ENCODE assay signal across 35 cellular contexts in genomic region chr1:200272669-200273068, GRCh38.
"Had no signal": no experiment of that assay in that cellular context is flagged by ENCODE, and none has a peak within 500 bp of the region (broad histone marks: within the 10 kb centered on the region; RNA-seq: fewer than 3 reads in every experiment).

No MANE protein-coding gene starts in this region.

- DNase-seq: Karpas-422, Kasumi-1, MG63, MM.1S, MV-4-11, NCI-H1048, NCI-H1092, NCI-H1092 treated with DMSO at 0.1 percent for 48 hours, NCI-H1105, NCI-H1105 treated with DMSO at 0.1 percent for 48 hours, NCI-H1417, NCI-H1417 treated with DMSO at 0.1 percent for 48 hours, NCI-H1436, NCI-H1436 treated with DMSO at 0.1 percent for 48 hours, NCI-H146, NCI-H1694, NCI-H1694 treated with DMSO at 0.1 percent for 48 hours, NCI-H187, NCI-H187 treated with DMSO at 0.1 percent for 48 hours, NCI-H1930, NCI-H2029, NCI-H2029 treated with DMSO at 0.1 percent for 48 hours, NCI-H2081, NCI-H2081 treated with DMSO at 0.1 percent for 48 hours, NCI-H2107, NCI-H2171, NCI-H2171 treated with DMSO at 0.1 percent for 48 hours, NCI-H2227 treated with DMSO at 0.1 percent for 48 hours, NCI-H226, NCI-H345, NCI-H446, NCI-H446 treated with DMSO at 0.1 percent for 48 hours, NCI-H510A, NCI-H510A treated with DMSO at 0.1 percent for 48 hours, NCI-H524 had no signal

- H3K36me3 ChIP-seq: MG63 had no signal

- H3K27me3 ChIP-seq: MG63 had no signal

- H3K9me3 ChIP-seq: MG63 had no signal

- H3K4me3 ChIP-seq: MG63 had no signal
